Comparison of ENCODE assay signal across 8 cellular contexts in genomic region chr12:47775100-47775911, GRCh38. TPM values are rescaled to one million over a fixed set of nuclear protein-coding genes. Genes with fewer than 3 reads are reported as not detected.
DNase-seq lines count a peak whose midpoint lies in the region; ATAC-seq and TF ChIP-seq lines count a peak whose summit lies in the region.

No MANE protein-coding gene starts in this region.

- no peak overlapping the region for H2AFZ ChIP-seq in PC-9

- H3K4me2 ChIP-seq in PC-9: peak overlapping the region; percentile 98

- no peaks in the 10 kb centered on the region for H3K36me3 ChIP-seq in PC-9 (ENCODE audit: low read depth)

- POLR2A ChIA-PET in PC-9 (lab: Charles Lee; ENCODE audit: unreplicated experiment): interaction anchor here (0.6 kb wide), 1 partner anchor 130 kb away, joined by 6 read pairs; no protein-coding TSS in a partner anchor

- peak; percentile 48 for DNase-seq in GM10266 (ENCODE audit: extremely low spot score)
- DNase-seq in PC-9: no peak
- DNase-seq in fibroblast of gingiva (ENCODE audit: low read depth): peak; percentile 61
- peak; percentile 52 for DNase-seq in renal cortical epithelial cell (ENCODE audit: low read depth)
- DNase-seq in effector CD8-positive, alpha-beta T cell (lab: John Stamatoyannopoulos, UW): no peak
- DNase-seq in NCI-H748 treated with DMSO at 0.1 percent for 48 hours (lab: John Stamatoyannopoulos, UW): no peak

- H3K9me3 ChIP-seq in PC-9 (ENCODE audit: insufficient read depth, low read depth): no peaks in the 10 kb centered on the region

- peak overlapping the region; percentile 4; the same call in 1 of the 2 replicates for H3K4me3 ChIP-seq in PC-9

- peaks cover 57% of the 10 kb centered on the region for H3K4me1 ChIP-seq in PC-9 (replicated peaks; ENCODE audit: insufficient read depth)

- peaks cover 38% of the 10 kb centered on the region for H3K79me2 ChIP-seq in PC-9 (ENCODE audit: low read depth)

- intact Hi-C loops in PC-9 (cut with micrococcal nuclease; ENCODE audit: unreplicated experiment): no loop called here

- peaks cover 45% of the 10 kb centered on the region for H3F3A ChIP-seq in PC-9 (ENCODE audit: insufficient read depth, low read depth)

- ATAC-seq in HG03139 (IDR thresholded peaks at IDR 0.05; ENCODE audit: unreplicated experiment) (no peak), GM18868 (IDR thresholded peaks at IDR 0.05; ENCODE audit: unreplicated experiment) (no peak)

- H3K9me2 ChIP-seq in PC-9 (ENCODE audit: insufficient read depth): no peaks in the 10 kb centered on the region

- CTCF ChIA-PET in PC-9 (lab: Charles Lee): interaction anchor here (0.9 to 1.1 kb wide), 2 partner anchors 31 to 34 kb away, joined by 3 to 4 read pairs; no protein-coding TSS in a partner anchor

- no peaks in the 10 kb centered on the region for H3K27me3 ChIP-seq in PC-9 (ENCODE audit: insufficient read depth, low read depth)

- TF ChIP-seq CTCF in GM10266 (IDR thresholded peaks at IDR 0.05; ENCODE audit: control insufficient read depth, insufficient read depth, low read depth, missing control alignments): no peak
- no peak for TF ChIP-seq CTCF in PC-9 (conservative IDR thresholded peaks at IDR 0.05)

- peak overlapping the region; percentile 24; the same call in 1 of the 2 replicates for H3K27ac ChIP-seq in PC-9

- no TSS peak for BruUV-seq in PC-9 (replicated peaks; lab: Mats Ljungman, UMichigan)

- no peaks in the 10 kb centered on the region for H4K20me1 ChIP-seq in PC-9 (ENCODE audit: insufficient read depth)

RNA-seq across cellular contexts. Expression of gene SLC48A1, which starts 2.3 kb away (rescaled TPM):
- 76.4 and 108 TPM in 2 replicates for total RNA-seq in PC-9 (2021)
- 38.9 and 77.2 TPM in 2 replicates for total RNA-seq in renal cortical epithelial cell

RNA-seq across cellular contexts. Expression of gene RAPGEF3, which starts 16.6 kb away (rescaled TPM):
- total RNA-seq in PC-9 (2021) (4.1 and 5.7 TPM in 2 replicates), renal cortical epithelial cell (34.4 and 125 TPM in 2 replicates)

RNA-seq across cellular contexts. Expression of gene HDAC7, which starts 44.4 kb away (rescaled TPM):
- 106 and 114 TPM in 2 replicates for total RNA-seq in PC-9 (2021)
- 16.8 and 56.4 TPM in 2 replicates for total RNA-seq in renal cortical epithelial cell

RNA-seq across cellular contexts. Expression of gene ENDOU, which starts 50.0 kb away (rescaled TPM):
- total RNA-seq in PC-9 (2021): 0.25 and 0.39 TPM in 2 replicates
- total RNA-seq in renal cortical epithelial cell: 0.10 TPM in 1 of 2 replicates, not detected in the other

Comparison
In these comparisons a context has a peak if more than half of its experiments do, and no peak if none do; other contexts are left out.
1. DNase-seq: peak in GM10266 (single experiment), fibroblast of gingiva (single experiment) and renal cortical epithelial cell (single experiment); none in PC-9 (0 of 2), effector CD8-positive, alpha-beta T cell (single experiment) and NCI-H748 treated with DMSO at 0.1 percent for 48 hours (single experiment).